ENCODE assay signal across 8 cellular contexts in genomic region chr10:91162050-91162494, GRCh38. TPM values are rescaled to one million over a fixed set of nuclear protein-coding genes. Genes with fewer than 3 reads are reported as not detected.
DNase-seq lines count a peak whose midpoint lies in the region; ATAC-seq and TF ChIP-seq lines count a peak whose summit lies in the region.

No MANE protein-coding gene starts in this region.

- peaks cover 4% of the 10 kb centered on the region for H3K36me3 Mint-ChIP-seq in CD8-positive, alpha-beta T cell
- H3K36me3 Mint-ChIP-seq in activated naive CD8-positive, alpha-beta T cell treated with anti-CD3 and anti-CD28 coated beads, Interleukin-2, amount 50 U/mL, for 24 hours (ENCODE audit: low read depth), result no peaks in the 10 kb centered on the region

- ATAC-seq in CD8-positive, alpha-beta T cell, result no peak
- no peak for ATAC-seq in activated naive CD8-positive, alpha-beta T cell treated with anti-CD3 and anti-CD28 coated beads, Interleukin-2, amount 50 U/mL, for 24 hours
- ATAC-seq in HG02884 (IDR thresholded peaks at IDR 0.05; ENCODE audit: unreplicated experiment), result no peak

- H3K4me3 Mint-ChIP-seq in CD8-positive, alpha-beta T cell, result peak overlapping the region; percentile 86
- peak overlapping the region; percentile 77 for H3K4me3 Mint-ChIP-seq in activated naive CD8-positive, alpha-beta T cell treated with anti-CD3 and anti-CD28 coated beads, Interleukin-2, amount 50 U/mL, for 24 hours

- H3K9ac ChIP-seq in iPS-18a (ENCODE audit: low read length), result no peak overlapping the region

- H3K4me1 ChIP-seq in CD8-positive, alpha-beta T cell (ENCODE audit: insufficient read depth, low read length), result peaks cover 22% of the 10 kb centered on the region
- H3K4me1 ChIP-seq in iPS-18a (ENCODE audit: control insufficient read depth, low read depth, low read length), result peaks cover 4% of the 10 kb centered on the region

- peak overlapping the region; percentile 86 for H3K27ac ChIP-seq in CD8-positive, alpha-beta T cell (ENCODE audit: low read depth, low read length)
- H3K27ac ChIP-seq in iPS-18a (ENCODE audit: low read length), result no peak overlapping the region

- peaks cover 49% of the 10 kb centered on the region for H3K4me1 Mint-ChIP-seq in CD8-positive, alpha-beta T cell (ENCODE audit: low read depth)
- H3K4me1 Mint-ChIP-seq in activated naive CD8-positive, alpha-beta T cell treated with anti-CD3 and anti-CD28 coated beads, Interleukin-2, amount 50 U/mL, for 24 hours, result peaks cover 39% of the 10 kb centered on the region

- peak in 2 of 7 experiments; percentile 32 to 35 for DNase-seq in CD8-positive, alpha-beta T cell
- DNase-seq in KBM-7, result peak; percentile 8
- peak; percentile 32 for DNase-seq in activated naive CD8-positive, alpha-beta T cell treated with anti-CD3 and anti-CD28 coated beads, Interleukin-2, amount 50 U/mL, for 24 hours
- DNase-seq in stimulated activated CD4-positive, alpha-beta T cell treated with anti-CD3 and anti-CD28 coated beads, Interleukin-1b, Interleukin-23, amount 100 ng/mL, for 4 hours (ENCODE audit: low read depth in 2 of 2), result peak; percentile 1 to 11
- no peak for DNase-seq in NCI-H526 treated with DMSO at 0.1 percent for 48 hours (lab: John Stamatoyannopoulos, UW)
- no peak for DNase-seq in SIG-M5 (lab: John Stamatoyannopoulos, UW)

- no peaks in the 10 kb centered on the region for H3K27me3 ChIP-seq in CD8-positive, alpha-beta T cell (ENCODE audit: insufficient read depth, low read length)
- H3K27me3 ChIP-seq in iPS-18a (ENCODE audit: control insufficient read depth, insufficient read depth, low read length), result peaks cover 77% of the 10 kb centered on the region

- in situ Hi-C loops in KBM-7 (cut with MboI; ENCODE audit: low pct_unique_long_range_greater_than_20kb, low sequenced_read_pairs), result no loop called here

- H3K27ac Mint-ChIP-seq in CD8-positive, alpha-beta T cell, result peak overlapping the region; percentile 96
- peak overlapping the region; percentile 84 for H3K27ac Mint-ChIP-seq in activated naive CD8-positive, alpha-beta T cell treated with anti-CD3 and anti-CD28 coated beads, Interleukin-2, amount 50 U/mL, for 24 hours

- intact Hi-C loops in CD8-positive, alpha-beta T cell (cut with DNase I, micrococcal nuclease), result loop anchor here (2.0 to 10.0 kb wide), 8 partner anchors 127 to 1685 kb away; partner anchors contain the start of genes BTAF1 (in 1 of the 2), CPEB3 (in 1 of the 2), EXOC6 (in 1 of the 2) and HECTD2 (in 1 of the 2)

- no peaks in the 10 kb centered on the region for H3K9me3 Mint-ChIP-seq in CD8-positive, alpha-beta T cell
- no peaks in the 10 kb centered on the region for H3K9me3 Mint-ChIP-seq in activated naive CD8-positive, alpha-beta T cell treated with anti-CD3 and anti-CD28 coated beads, Interleukin-2, amount 50 U/mL, for 24 hours

- CTCF ChIA-PET in CD8-positive, alpha-beta T cell (lab: Charles Lee), result interaction anchor here (1.0 to 4.2 kb wide), 6 partner anchors 9 to 156 kb away, joined by 3 to 32 read pairs (median 6); partner anchors contain the start of gene PCGF5

- H3K36me3 ChIP-seq in CD8-positive, alpha-beta T cell (ENCODE audit: insufficient read depth, low read length), result no peaks in the 10 kb centered on the region
- H3K36me3 ChIP-seq in iPS-18a (ENCODE audit: control insufficient read depth, low read depth, low read length), result no peaks in the 10 kb centered on the region

- no peak for TF ChIP-seq CTCF in CD8-positive, alpha-beta T cell (IDR thresholded peaks at IDR 0.05)

- POLR2A ChIA-PET in CD8-positive, alpha-beta T cell (lab: Charles Lee), result interaction anchor here (0.9 to 4.0 kb wide), 13 partner anchors 9 to 636 kb away, joined by 3 to 45 read pairs (median 4); partner anchors contain the start of genes PCGF5 and TNKS2

- no peaks in the 10 kb centered on the region for H3K9me3 ChIP-seq in CD8-positive, alpha-beta T cell (ENCODE audit: low read length)
- H3K9me3 ChIP-seq in iPS-18a (ENCODE audit: control insufficient read depth, low read depth, low read length), result no peaks in the 10 kb centered on the region

- peak overlapping the region; percentile 74 for H3K4me3 ChIP-seq in CD8-positive, alpha-beta T cell (ENCODE audit: low read depth, low read length)
- peak overlapping the region; percentile 52 for H3K4me3 ChIP-seq in iPS-18a (ENCODE audit: low read length)

- no peaks in the 10 kb centered on the region for H3K27me3 Mint-ChIP-seq in CD8-positive, alpha-beta T cell (ENCODE audit: low read depth)
- no peaks in the 10 kb centered on the region for H3K27me3 Mint-ChIP-seq in activated naive CD8-positive, alpha-beta T cell treated with anti-CD3 and anti-CD28 coated beads, Interleukin-2, amount 50 U/mL, for 24 hours

RNA-seq across cellular contexts. Expression of gene PCGF5, which starts 58.4 kb away (rescaled TPM):
- total RNA-seq in CD8-positive, alpha-beta T cell, result 10 to 100 TPM; 67.5 to 70.7 TPM

Comparison
In these comparisons a context has a peak if more than half of its experiments do, and no peak if none do; other contexts are left out.
1. DNase-seq: peak in KBM-7 (single experiment), activated naive CD8-positive, alpha-beta T cell treated with anti-CD3 and anti-CD28 coated beads, Interleukin-2, amount 50 U/mL, for 24 hours (single experiment) and stimulated activated CD4-positive, alpha-beta T cell treated with anti-CD3 and anti-CD28 coated beads, Interleukin-1b, Interleukin-23, amount 100 ng/mL, for 4 hours (2 of 2); none in NCI-H526 treated with DMSO at 0.1 percent for 48 hours (single experiment) and SIG-M5 (single experiment).